In genomic region chr20:36988494-36988966, GRCh38 we compare ENCODE assay signal across 1 cellular context.
TF ChIP-seq lines count a peak whose summit lies in the region.

No MANE protein-coding gene starts in this region.

TF ChIP-seq in GM23338, 12 proteins besides CTCF, POLR2A, EP300 and RAD21:
- TF ChIP-seq EZH2 (IDR thresholded peaks at IDR 0.05; ENCODE audit: low read depth, unreplicated experiment) = no peak
- TF ChIP-seq ZNF462 (CRISPR knock-in tag; IDR thresholded peaks at IDR 0.05) = no peak
- no peak for TF ChIP-seq JUNB (IDR thresholded peaks at IDR 0.05; ENCODE audit: unreplicated experiment)
- TF ChIP-seq CREB1 (CRISPR knock-in tag; IDR thresholded peaks at IDR 0.05; ENCODE audit: low read depth) = no peak
- no peak for TF ChIP-seq POLR2AphosphoS5 (IDR thresholded peaks at IDR 0.05; ENCODE audit: low read depth)
- no peak for TF ChIP-seq NANOG (IDR thresholded peaks at IDR 0.05; ENCODE audit: borderline replicate concordance)
- no peak for TF ChIP-seq REST (IDR thresholded peaks at IDR 0.05; ENCODE audit: unreplicated experiment)
- TF ChIP-seq ZNF114 (CRISPR knock-in tag; IDR thresholded peaks at IDR 0.05) = no peak
- no peak for TF ChIP-seq ZNF331 (CRISPR knock-in tag; IDR thresholded peaks at IDR 0.05; ENCODE audit: low read depth)
- no peak for TF ChIP-seq STAT1 (IDR thresholded peaks at IDR 0.05; ENCODE audit: unreplicated experiment)
- no peak for TF ChIP-seq EZH2phosphoT487 (IDR thresholded peaks at IDR 0.05; ENCODE audit: unreplicated experiment)
- TF ChIP-seq ETS1 (IDR thresholded peaks at IDR 0.05) = no peak
